In genomic region chr20:55668659-55669058, GRCh38 we compare ENCODE assay signal across 22 cellular contexts.
"Had no signal": no experiment of that assay in that cellular context is flagged by ENCODE, and none has a peak within 500 bp of the region (broad histone marks: within the 10 kb centered on the region; RNA-seq: fewer than 3 reads in every experiment).

No MANE protein-coding gene starts in this region.

- H3K9me3 ChIP-seq: lower lobe of right lung, neutrophil, pancreas, right atrium auricular region, stomach, testis, tibial artery, upper lobe of left lung had no signal

- FAIRE-seq: kidney, pancreas, urothelium cell line had no signal

- H3K27ac ChIP-seq: epithelial cell of prostate, lower lobe of right lung, neutrophil, pancreas, right atrium auricular region, stomach, testis, tibial artery, upper lobe of left lung had no signal

- H3K36me3 ChIP-seq: lower lobe of right lung, neutrophil, pancreas, right atrium auricular region, stomach, tibial artery, upper lobe of left lung had no signal

- H3K4me1 ChIP-seq: lower lobe of right lung, pancreas, right atrium auricular region, stomach, testis, tibial artery, upper lobe of left lung had no signal

- H3K27me3 ChIP-seq: neutrophil, pancreas, right atrium auricular region, stomach, testis, tibial artery, upper lobe of left lung had no signal

- H3K4me3 ChIP-seq: lower lobe of right lung, pancreas, right atrium auricular region, smooth muscle cell, stomach, testis, tibial artery, upper lobe of left lung had no signal

- DNase-seq: cortex of kidney; foreskin melanocyte; glutamatergic neuron; kidney; left ventricle myocardium superior; lower lobe of right lung; naive B cell; pancreas; stimulated activated CD4-positive, alpha-beta T cell treated with anti-CD3 and anti-CD28 coated beads, Interleukin-12 subunit alpha, Interleukin-12 subunit beta, amount 100 ng/mL, for 4 hours; stimulated activated CD4-positive, alpha-beta T cell treated with anti-CD3 and anti-CD28 coated beads, Interleukin-1b, Interleukin-23, amount 100 ng/mL, for 48 hours; stimulated activated CD4-positive, alpha-beta T cell treated with anti-CD3 and anti-CD28 coated beads, Interleukin-4, amount 100 ng/mL, for 1 hour; stimulated activated CD8-positive, alpha-beta memory T cell treated with anti-CD3 and anti-CD28 coated beads, Interleukin-4, amount 100 ng/mL, for 48 hours; stimulated activated naive CD4-positive, alpha-beta T cell; stomach; testis; tibial artery; upper lobe of left lung had no signal
